ENCODE assay signal across 2 cellular contexts in the genomic region with DNA sequence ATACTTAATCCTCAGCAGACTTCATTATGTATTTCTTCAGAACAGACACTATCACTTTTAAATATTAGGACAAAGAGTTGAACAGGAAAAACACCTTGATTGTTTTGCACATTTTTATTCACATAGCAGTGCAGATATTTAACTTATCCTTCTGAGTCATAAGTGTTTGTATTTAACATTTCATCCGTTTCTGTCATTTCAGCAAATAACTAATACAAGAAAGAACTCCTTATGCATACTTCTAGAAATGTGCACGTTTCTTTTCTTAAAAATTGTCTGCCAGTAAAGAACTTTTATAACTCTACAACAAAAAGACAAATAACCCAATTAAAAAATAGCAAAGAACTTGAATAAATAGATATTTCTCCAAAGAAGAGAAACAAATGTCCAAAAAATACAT.
TF ChIP-seq lines count a peak whose summit lies in the region.

No MANE protein-coding gene starts in this region.

TF ChIP-seq in SK-N-SH, 30 proteins besides CTCF, POLR2A, EP300 and RAD21 (continued from another document):
- TF ChIP-seq, protein P1, sequence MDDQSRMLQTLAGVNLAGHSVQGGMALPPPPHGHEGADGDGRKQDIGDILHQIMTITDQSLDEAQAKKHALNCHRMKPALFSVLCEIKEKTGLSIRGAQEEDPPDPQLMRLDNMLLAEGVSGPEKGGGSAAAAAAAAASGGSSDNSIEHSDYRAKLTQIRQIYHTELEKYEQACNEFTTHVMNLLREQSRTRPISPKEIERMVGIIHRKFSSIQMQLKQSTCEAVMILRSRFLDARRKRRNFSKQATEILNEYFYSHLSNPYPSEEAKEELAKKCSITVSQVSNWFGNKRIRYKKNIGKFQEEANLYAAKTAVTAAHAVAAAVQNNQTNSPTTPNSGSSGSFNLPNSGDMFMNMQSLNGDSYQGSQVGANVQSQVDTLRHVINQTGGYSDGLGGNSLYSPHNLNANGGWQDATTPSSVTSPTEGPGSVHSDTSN (IDR thresholded peaks at IDR 0.05): no peak
- TF ChIP-seq RCOR1 (IDR thresholded peaks at IDR 0.05; ENCODE audit: low read length) (no peak), GATA2 (CRISPR knock-in tag; IDR thresholded peaks at IDR 0.05) (no peak), ELF1 (IDR thresholded peaks at IDR 0.05) (no peak), TEAD4 (IDR thresholded peaks at IDR 0.05; ENCODE audit: borderline replicate concordance, insufficient read depth) (no peak)

TF ChIP-seq in SK-N-SH treated with all-trans-retinoic acid at 6 μM for 48 hours, 23 proteins besides CTCF, POLR2A, EP300 and RAD21 (continued from another document):
- TF ChIP-seq, protein P2, sequence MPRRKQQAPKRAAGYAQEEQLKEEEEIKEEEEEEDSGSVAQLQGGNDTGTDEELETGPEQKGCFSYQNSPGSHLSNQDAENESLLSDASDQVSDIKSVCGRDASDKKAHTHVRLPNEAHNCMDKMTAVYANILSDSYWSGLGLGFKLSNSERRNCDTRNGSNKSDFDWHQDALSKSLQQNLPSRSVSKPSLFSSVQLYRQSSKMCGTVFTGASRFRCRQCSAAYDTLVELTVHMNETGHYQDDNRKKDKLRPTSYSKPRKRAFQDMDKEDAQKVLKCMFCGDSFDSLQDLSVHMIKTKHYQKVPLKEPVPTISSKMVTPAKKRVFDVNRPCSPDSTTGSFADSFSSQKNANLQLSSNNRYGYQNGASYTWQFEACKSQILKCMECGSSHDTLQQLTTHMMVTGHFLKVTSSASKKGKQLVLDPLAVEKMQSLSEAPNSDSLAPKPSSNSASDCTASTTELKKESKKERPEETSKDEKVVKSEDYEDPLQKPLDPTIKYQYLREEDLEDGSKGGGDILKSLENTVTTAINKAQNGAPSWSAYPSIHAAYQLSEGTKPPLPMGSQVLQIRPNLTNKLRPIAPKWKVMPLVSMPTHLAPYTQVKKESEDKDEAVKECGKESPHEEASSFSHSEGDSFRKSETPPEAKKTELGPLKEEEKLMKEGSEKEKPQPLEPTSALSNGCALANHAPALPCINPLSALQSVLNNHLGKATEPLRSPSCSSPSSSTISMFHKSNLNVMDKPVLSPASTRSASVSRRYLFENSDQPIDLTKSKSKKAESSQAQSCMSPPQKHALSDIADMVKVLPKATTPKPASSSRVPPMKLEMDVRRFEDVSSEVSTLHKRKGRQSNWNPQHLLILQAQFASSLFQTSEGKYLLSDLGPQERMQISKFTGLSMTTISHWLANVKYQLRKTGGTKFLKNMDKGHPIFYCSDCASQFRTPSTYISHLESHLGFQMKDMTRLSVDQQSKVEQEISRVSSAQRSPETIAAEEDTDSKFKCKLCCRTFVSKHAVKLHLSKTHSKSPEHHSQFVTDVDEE (CRISPR knock-in tag; IDR thresholded peaks at IDR 0.05): no peak
- TF ChIP-seq RARB (CRISPR knock-in tag; IDR thresholded peaks at IDR 0.05) (no peak), OSR1 (CRISPR knock-in tag; IDR thresholded peaks at IDR 0.05) (no peak), ZC3H10 (CRISPR knock-in tag; IDR thresholded peaks at IDR 0.05) (no peak), SNAI2 (CRISPR knock-in tag; IDR thresholded peaks at IDR 0.05) (no peak), ZFP3 (CRISPR knock-in tag; IDR thresholded peaks at IDR 0.05) (no peak), CREB5 (CRISPR knock-in tag; IDR thresholded peaks at IDR 0.05; ENCODE audit: low read depth) (no peak), CSRNP3 (CRISPR knock-in tag; IDR thresholded peaks at IDR 0.05) (no peak)
